In genomic region chr1:84959294-84959693, GRCh38 we compare ENCODE assay signal across 12 cellular contexts. TPM values are rescaled to one million over a fixed set of nuclear protein-coding genes. Genes with fewer than 3 reads are reported as not detected.
DNase-seq lines count a peak whose midpoint lies in the region; ATAC-seq, FAIRE-seq and TF ChIP-seq lines count a peak whose summit lies in the region.
"Had no signal": no experiment of that assay in that cellular context is flagged by ENCODE, and none has a peak within 500 bp of the region (broad histone marks: within the 10 kb centered on the region; RNA-seq: fewer than 3 reads in every experiment).

No MANE protein-coding gene starts in this region.

- H3K79me2 ChIP-seq in GM23248 (ENCODE audit: insufficient read depth): no peaks in the 10 kb centered on the region

- no peak for TF ChIP-seq CTCF in natural killer cell (IDR thresholded peaks at IDR 0.05)

- H3F3A ChIP-seq in GM23248 (ENCODE audit: insufficient read depth): peaks cover 22% of the 10 kb centered on the region

- H2AFZ ChIP-seq in GM23248: no peak overlapping the region

- peak; percentile 23 for FAIRE-seq in H54 (lab: Jason Lieb, UNC)

- H3K36me3 ChIP-seq in GM23248 (ENCODE audit: low read depth): no peaks in the 10 kb centered on the region
- H3K36me3 ChIP-seq: MG63 had no signal

- DNase-seq in H54 (ENCODE audit: insufficient read length, low spot score): no peak
- no peak for DNase-seq in natural killer cell
- DNase-seq in ecto neural progenitor cell (ENCODE audit: low spot score): no peak
- DNase-seq in GM23248: no peak
- no peak for DNase-seq in substantia nigra (lab: John Stamatoyannopoulos, UW)
- DNase-seq in NCI-H2107 treated with DMSO at 0.1 percent for 48 hours (lab: John Stamatoyannopoulos, UW; ENCODE audit: unreplicated experiment): no peak
- DNase-seq: cerebellar nuclear complex, islet precursor cell, MG63 had no signal

- in situ Hi-C loops in GM23248 (cut with MboI): no loop called here

- no peaks in the 10 kb centered on the region for H3K9me3 ChIP-seq in GM23248 (ENCODE audit: low read depth)
- H3K9me3 ChIP-seq: MG63 had no signal

- H4K20me1 ChIP-seq in GM23248 (ENCODE audit: insufficient read depth): no peaks in the 10 kb centered on the region

- no peaks in the 10 kb centered on the region for H3K9me3 Mint-ChIP-seq in natural killer cell

- H3K27me3 Mint-ChIP-seq in natural killer cell (ENCODE audit: low read depth in 2 of 2): peaks cover 10 to 47% of the 10 kb centered on the region in 2 donors

- H3K4me2 ChIP-seq in GM23248 (ENCODE audit: unreplicated experiment): no peak overlapping the region

- no peaks in the 10 kb centered on the region for H3K27me3 ChIP-seq in GM23248 (replicated peaks; ENCODE audit: insufficient read depth)
- H3K27me3 ChIP-seq: MG63 had no signal

- intact Hi-C loops in natural killer cell (cut with micrococcal nuclease): no loop called here

- TF ChIP-seq POLR2A in H54 (IDR thresholded peaks at IDR 0.05; ENCODE audit: low read depth, low read length): no peak

- no peaks in the 10 kb centered on the region for H3K4me1 Mint-ChIP-seq in natural killer cell

- ATAC-seq in GM18868 (IDR thresholded peaks at IDR 0.05; ENCODE audit: unreplicated experiment) (peak; percentile 93), HG03575 (IDR thresholded peaks at IDR 0.05; ENCODE audit: extremely low read depth, insufficient number of reproducible peaks, low FRiP score, unreplicated experiment) (peak; percentile 65), natural killer cell (peak in 2 of 3 donors; percentile 21 to 67)

- H3K27ac Mint-ChIP-seq in natural killer cell: no peak overlapping the region

- H3K4me1 ChIP-seq in GM23248 (ENCODE audit: insufficient read depth): peaks cover 15% of the 10 kb centered on the region

- no peaks in the 10 kb centered on the region for H3K36me3 Mint-ChIP-seq in natural killer cell

- H3K27ac ChIP-seq in GM23248 (no peak overlapping the region), substantia nigra (ENCODE audit: low read depth, low read length, poor library complexity, severe bottlenecking) (no peak overlapping the region)
- H3K27ac ChIP-seq: skin epidermis had no signal

- H3K9me2 ChIP-seq in GM23248 (ENCODE audit: insufficient read depth): no peaks in the 10 kb centered on the region

- no peak overlapping the region for H3K4me3 Mint-ChIP-seq in natural killer cell

- no peak overlapping the region for H3K9ac ChIP-seq in GM23248

- WGBS in GM23248 (ENCODE audit: low coverage in 1 of 2, low lambda C conversion rate in 2 of 2, missing lambda C conversion rate in 2 of 2), 2 experiments: 88 to 91% methylated on average over 5 of the region's 5 CpGs

- no peak overlapping the region for H3K4me3 ChIP-seq in GM23248
- H3K4me3 ChIP-seq: MG63, skin epidermis had no signal

RNA-seq across cellular contexts. Expression of gene MCOLN2, which starts 37.6 kb away (rescaled TPM):
- total RNA-seq in natural killer cell: 10 to 100 TPM in 1 of 3 donors, 1 to 10 TPM in 1, under 1 TPM in 1; 0.84 to 23.9 (median 3.8) TPM
- total RNA-seq in GM23248 (2014; rRNA removed; shearing (Covaris generic)): 1.0 TPM in 1 of 2 replicates, not detected in the other
- 0.25 and 0.31 TPM in 2 replicates for polyA plus RNA-seq in GM23248 (2016; fragmentation: Nextera tagmentation; extraction: Ambion mirVana)
